ENCODE assay signal across 10 cellular contexts in genomic region chr6:35725721-35726438, GRCh38. TPM values are rescaled to one million over a fixed set of nuclear protein-coding genes. Genes with fewer than 3 reads are reported as not detected.
DNase-seq lines count a peak whose midpoint lies in the region; ATAC-seq, FAIRE-seq and TF ChIP-seq lines count a peak whose summit lies in the region.
"Had no signal": no experiment of that assay in that cellular context is flagged by ENCODE, and none has a peak within 500 bp of the region (broad histone marks: within the 10 kb centered on the region; RNA-seq: fewer than 3 reads in every experiment).

No MANE protein-coding gene starts in this region.

- ATAC-seq in GM12878 (no peak), GM18858 (IDR thresholded peaks at IDR 0.05; ENCODE audit: unreplicated experiment) (no peak)

- no peaks in the 10 kb centered on the region for H3K9me3 ChIP-seq in GM12878 (replicated peaks; ENCODE audit: control insufficient read depth, insufficient read depth, low read length)
- no peaks in the 10 kb centered on the region for H3K9me3 ChIP-seq in liver (ENCODE audit: control insufficient read depth in 4 of 4, low read length in 3 of 4)
- no peaks in the 10 kb centered on the region for H3K9me3 ChIP-seq in testis

- no peak for TF ChIP-seq POLR2A in GM12878 (IDR thresholded peaks at IDR 0.05; ENCODE audit: low read depth, low read length)
- TF ChIP-seq POLR2A in testis (IDR thresholded peaks at IDR 0.05): no peak

- 82% methylated on average over 11 of the region's 11 CpGs for WGBS in GM12878 (ENCODE audit: insufficient coverage, insufficient replicate concordance, low lambda C conversion rate, missing lambda C conversion rate)
- WGBS in liver: 26% methylated on average over 11 of the region's 11 CpGs
- 29 to 41% methylated on average over 10 to 11 of the region's 11 CpGs for WGBS in testis, 2 donors

- SMC1A ChIA-PET in GM12878 (lab: Charles Lee; ENCODE audit: uncharacterized antibody, unreplicated experiment): interaction anchor here (0.9 to 2.3 kb wide), 7 partner anchors 10 to 82 kb away, joined by 3 to 17 read pairs (median 4); no protein-coding TSS in a partner anchor

- CTCF ChIA-PET in GM12878 (lab: Yijun Ruan, JAX): interaction anchor here (1.4 to 2.2 kb wide), 5 partner anchors 10 to 46 kb away, joined by 3 to 9 read pairs (median 4); no protein-coding TSS in a partner anchor

- RAD21 ChIA-PET in GM12878 (lab: Charles Lee; ENCODE audit: unreplicated experiment): interaction anchor here (0.8 to 2.5 kb wide), 5 partner anchors 11 to 56 kb away, joined by 3 to 5 read pairs (median 4); partner anchors contain the start of gene ARMC12

- H3K27ac ChIP-seq in GM12878 (ENCODE audit: control insufficient read depth, insufficient read depth) (no peak overlapping the region), liver (ENCODE audit: low read depth in 1 of 2, low read length in 2 of 2) (peak overlapping the region; percentile 94 to 95), testis (peak overlapping the region; percentile 97 to 98)

- no peak overlapping the region for H3K9ac ChIP-seq in GM12878 (ENCODE audit: control insufficient read depth, insufficient read depth, low read length)
- peak overlapping the region in 1 of 2 donors; percentile 20 for H3K9ac ChIP-seq in liver (ENCODE audit: low read depth in 1 of 2, low read length in 2 of 2)

- in situ Hi-C loops in GM12878 (cut with MboI): no loop called here

- H3K79me2 ChIP-seq in GM12878 (ENCODE audit: control insufficient read depth, insufficient read depth, low read length): no peaks in the 10 kb centered on the region

- intact Hi-C loops in GM12878 (cut with micrococcal nuclease; ENCODE audit: unreplicated experiment): no loop called here
- intact Hi-C loops in testis (cut with DNase I; ENCODE audit: low total_unique reads): loop anchor here (5.0 kb wide), 2 partner anchors 39 to 124 kb away; partner anchors contain the start of gene FKBP5

- no peaks in the 10 kb centered on the region for H3K36me3 ChIP-seq in GM12878 (ENCODE audit: control insufficient read depth in 2 of 2, insufficient read depth in 2 of 2, low read length in 1 of 2)
- no peaks in the 10 kb centered on the region for H3K36me3 ChIP-seq in liver (ENCODE audit: control insufficient read depth in 4 of 4, insufficient read depth in 3 of 4, low read depth in 1 of 4, low read length in 3 of 4)
- H3K36me3 ChIP-seq in testis (ENCODE audit: low read depth, missing control alignments): no peaks in the 10 kb centered on the region

- H3K4me2 ChIP-seq in GM12878 (ENCODE audit: control insufficient read depth, insufficient read depth): no peak overlapping the region

- H4K20me1 ChIP-seq in GM12878 (ENCODE audit: control insufficient read depth, insufficient read depth): no peaks in the 10 kb centered on the region

- TF ChIP-seq RAD21 in GM12878 (IDR thresholded peaks at IDR 0.05; ENCODE audit: insufficient read depth, low read depth, low read length) (no peak), liver (IDR thresholded peaks at IDR 0.05) (peak in 1 of 2 donors; percentile 37)

- H3K4me1 ChIP-seq in GM12878 (ENCODE audit: control insufficient read depth, insufficient read depth, low read length) (peaks cover 48% of the 10 kb centered on the region), liver (ENCODE audit: control insufficient read depth in 4 of 4, insufficient read depth in 4 of 4, low read length in 3 of 4) (peaks cover 33 to 85% (median 76%) of the 10 kb centered on the region in 4 donors), testis (peaks cover 95% of the 10 kb centered on the region)

- TF ChIP-seq CTCF in GM12878 (IDR thresholded peaks at IDR 0.05 in 2 of 3, conservative IDR thresholded peaks at IDR 0.05 in 1 of 3; ENCODE audit: control insufficient read depth in 2 of 3, extremely low read depth in 1 of 3, insufficient read depth in 1 of 3, low read depth in 3 of 3, low read length in 3 of 3) (no peak), liver (IDR thresholded peaks at IDR 0.05; ENCODE audit: low read depth, low read length, missing input control) (peak; percentile 1), testis (IDR thresholded peaks at IDR 0.05) (no peak)

- H3K4me3 ChIP-seq in GM12878 (no peak overlapping the region), liver (ENCODE audit: low read depth in 1 of 3, low read length in 3 of 3) (no peak overlapping the region), testis (no peak overlapping the region)

- POLR2A ChIA-PET in GM12878 (lab: Charles Lee): interaction anchor here (0.6 kb wide), 1 partner anchor 135 kb away, joined by 3 read pairs; no protein-coding TSS in a partner anchor

- no peak for TF ChIP-seq EP300 in GM12878 (IDR thresholded peaks at IDR 0.05; ENCODE audit: borderline replicate concordance in 1 of 2, control insufficient read depth in 1 of 2, low read depth in 2 of 2, low read length in 2 of 2)

- no peak overlapping the region for H2AFZ ChIP-seq in GM12878 (ENCODE audit: control insufficient read depth, low read depth, low read length)

- no TSS peak for BruUV-seq in GM12878 (replicated peaks; lab: Mats Ljungman, UMichigan)

- no peak for FAIRE-seq in GM12878 (lab: Jason Lieb, UNC)
- FAIRE-seq: A204.1, frontal cortex had no signal

- no peaks in the 10 kb centered on the region for H3K27me3 ChIP-seq in GM12878 (replicated peaks in 1 of 2; ENCODE audit: control insufficient read depth in 2 of 2, insufficient read depth in 2 of 2, low read length in 1 of 2)
- H3K27me3 ChIP-seq in liver (ENCODE audit: control insufficient read depth in 4 of 4, insufficient read depth in 4 of 4, low read length in 3 of 4): no peaks in the 10 kb centered on the region
- H3K27me3 ChIP-seq in testis: no peaks in the 10 kb centered on the region

- DNase-seq in NOMO-1 (lab: John Stamatoyannopoulos, UW; ENCODE audit: unreplicated experiment in 2 of 2) (peak; percentile 19 to 25), NOMO-1 treated with dmso at 0.1 percent for 144 hours (lab: John Stamatoyannopoulos, UW; ENCODE audit: unreplicated experiment) (no peak), GM12878 (ENCODE audit: low read depth, low spot score) (no peak), testis (peak; percentile 85), NCI-H1694 (lab: John Stamatoyannopoulos, UW) (no peak), NCI-H446 (lab: John Stamatoyannopoulos, UW) (no peak)

RNA-seq across cellular contexts. Expression of gene ARMC12, which starts 11.0 kb away (rescaled TPM):
- 0.77 and 0.88 TPM in 2 replicates for total RNA-seq in GM12878 (2013; cell fraction: nucleolus; rRNA removed)
- total RNA-seq in GM12878 (2014; rRNA removed) (0.45 and 0.49 TPM in 2 replicates), GM12878 (2014; rRNA removed; fragmentation: Illumina TruSeq; extraction: Trizol) (0.40 and 0.46 TPM in 2 replicates), GM12878 (2021) (0.56 and 1.0 TPM in 2 replicates), liver (under 1 TPM in 1 of 2 donors, not detected in 1; 0.42 TPM), testis (100 to 1,000 TPM in 1 of 2 donors, 10 to 100 TPM in 1; 46.8 to 104 TPM)
- 0.46 TPM for polyA plus RNA-seq in GM12878 (2011; ENCODE audit: low read depth)
- polyA plus RNA-seq in GM12878 (2011; rRNA removed) (0.72 and 1.6 TPM in 2 replicates), GM12878 (2014; fragmentation: Illumina TruSeq; extraction: Trizol) (0.76 and 0.90 TPM in 2 replicates), GM12878 (2014; fragmentation: Nextera tagmentation; extraction: Ambion mirVana) (1 to 10 TPM in 1 of 2 experiments, under 1 TPM in 1; 0.68 to 1.5 TPM), GM12878 (2014; rRNA removed) (1.2 TPM in 2 replicates), GM12878 (2016; fragmentation: Nextera tagmentation; extraction: Ambion mirVana) (under 1 TPM; 0.10 to 0.25 TPM), liver (under 1 TPM; 0.43 to 0.64 TPM), testis (ENCODE audit: insufficient read depth, low read depth, low replicate concordance) (84.9 TPM)
- 1.6 and 1.7 TPM in 2 replicates for polyA plus RNA-seq in GM12878 (2011; cell fraction: cytosol; rRNA removed)
- 4.8 and 8.9 TPM in 2 replicates for polyA plus RNA-seq in GM12878 (2011; cell fraction: nucleus; rRNA removed)
- polyA plus RNA-seq in GM12878 (2012): 0.54 and 0.91 TPM in 2 replicates
- 0.88 TPM in 1 of 2 replicates, not detected in the other for polyA minus RNA-seq in GM12878 (2011; rRNA and poly(A)+ RNA removed)
- polyA minus RNA-seq in GM12878 (2011; cell fraction: cytosol; rRNA and poly(A)+ RNA removed): not detected in 2 replicates
- 0.24 and 0.48 TPM in 2 replicates for polyA minus RNA-seq in GM12878 (2011; cell fraction: nucleus; rRNA and poly(A)+ RNA removed)

RNA-seq across cellular contexts. Expression of gene FKBP5, which starts 37.2 kb away (rescaled TPM):
- 45.6 and 48.8 TPM in 2 replicates for total RNA-seq in GM12878 (2013; cell fraction: nucleolus; rRNA removed)
- total RNA-seq in GM12878 (2014; rRNA removed) (60.3 and 67.8 TPM in 2 replicates), GM12878 (2014; rRNA removed; fragmentation: Illumina TruSeq; extraction: Trizol) (44.7 and 46.2 TPM in 2 replicates), GM12878 (2021) (81.2 and 82.8 TPM in 2 replicates), liver (100 to 1,000 TPM in 1 of 2 donors, 10 to 100 TPM in 1; 10.3 to 132 TPM), testis (100 to 1,000 TPM; 156 to 185 TPM)
- 27.6 TPM for polyA plus RNA-seq in GM12878 (2011; ENCODE audit: low read depth)
- polyA plus RNA-seq in GM12878 (2011; rRNA removed) (64.1 and 65.0 TPM in 2 replicates), GM12878 (2014; fragmentation: Illumina TruSeq; extraction: Trizol) (123 and 153 TPM in 2 replicates), GM12878 (2014; fragmentation: Nextera tagmentation; extraction: Ambion mirVana) (10 to 100 TPM; 29.0 to 33.5 TPM), GM12878 (2014; rRNA removed) (54.7 and 60.5 TPM in 2 replicates), GM12878 (2016; fragmentation: Nextera tagmentation; extraction: Ambion mirVana) (100 to 1,000 TPM; 121 to 122 TPM), liver (10 to 100 TPM; 61.7 to 65.8 TPM), testis (ENCODE audit: insufficient read depth, low read depth, low replicate concordance) (86.8 TPM)
- polyA plus RNA-seq in GM12878 (2011; cell fraction: cytosol; rRNA removed): 26.7 and 37.5 TPM in 2 replicates
- polyA plus RNA-seq in GM12878 (2011; cell fraction: nucleus; rRNA removed): 19.4 and 28.0 TPM in 2 replicates
- 29.6 and 33.1 TPM in 2 replicates for polyA plus RNA-seq in GM12878 (2012)
- 27.7 and 34.5 TPM in 2 replicates for polyA minus RNA-seq in GM12878 (2011; rRNA and poly(A)+ RNA removed)
- 14.0 and 18.9 TPM in 2 replicates for polyA minus RNA-seq in GM12878 (2011; cell fraction: cytosol; rRNA and poly(A)+ RNA removed)
- 8.8 and 15.2 TPM in 2 replicates for polyA minus RNA-seq in GM12878 (2011; cell fraction: nucleus; rRNA and poly(A)+ RNA removed)

RNA-seq across cellular contexts. Expression of gene CLPSL2, which starts 50.5 kb away (rescaled TPM):
- not detected in 2 replicates for total RNA-seq in GM12878 (2013; cell fraction: nucleolus; rRNA removed)
- total RNA-seq in GM12878 (2014; rRNA removed): 0.49 TPM in 1 of 2 replicates, not detected in the other
- total RNA-seq in GM12878 (2014; rRNA removed; fragmentation: Illumina TruSeq; extraction: Trizol): not detected in 2 replicates
- 1.2 and 1.3 TPM in 2 replicates for total RNA-seq in GM12878 (2021)
- not detected for polyA plus RNA-seq in GM12878 (2011; ENCODE audit: low read depth)
- not detected in 2 replicates for polyA plus RNA-seq in GM12878 (2011; rRNA removed)
- not detected in 2 replicates for polyA plus RNA-seq in GM12878 (2011; cell fraction: cytosol; rRNA removed)
- not detected in 2 replicates for polyA plus RNA-seq in GM12878 (2011; cell fraction: nucleus; rRNA removed)
- not detected in 2 replicates for polyA plus RNA-seq in GM12878 (2012)
- not detected in 2 replicates for polyA plus RNA-seq in GM12878 (2014; fragmentation: Illumina TruSeq; extraction: Trizol)
- not detected for polyA plus RNA-seq in GM12878 (2014; fragmentation: Nextera tagmentation; extraction: Ambion mirVana)
- polyA plus RNA-seq in GM12878 (2014; rRNA removed): 0.32 TPM in 1 of 2 replicates, not detected in the other
- polyA plus RNA-seq in GM12878 (2016; fragmentation: Nextera tagmentation; extraction: Ambion mirVana): not detected
- polyA minus RNA-seq in GM12878 (2011; rRNA and poly(A)+ RNA removed): not detected in 2 replicates
- not detected in 2 replicates for polyA minus RNA-seq in GM12878 (2011; cell fraction: cytosol; rRNA and poly(A)+ RNA removed)
- polyA minus RNA-seq in GM12878 (2011; cell fraction: nucleus; rRNA and poly(A)+ RNA removed): not detected in 2 replicates
- total RNA-seq in liver: not detected
- polyA plus RNA-seq in liver: not detected
- not detected for total RNA-seq in testis
- polyA plus RNA-seq in testis (ENCODE audit: insufficient read depth, low read depth, low replicate concordance): not detected
- total RNA-seq: frontal cortex had no signal

RNA-seq across cellular contexts. Expression of gene CLPSL1, which starts 54.9 kb away (rescaled TPM):
- not detected in 2 replicates for total RNA-seq in GM12878 (2013; cell fraction: nucleolus; rRNA removed)
- total RNA-seq in GM12878 (2014; rRNA removed) (not detected in 2 replicates), GM12878 (2014; rRNA removed; fragmentation: Illumina TruSeq; extraction: Trizol) (not detected in 2 replicates), GM12878 (2021) (not detected in 2 replicates), liver (not detected), testis (not detected)
- not detected for polyA plus RNA-seq in GM12878 (2011; ENCODE audit: low read depth)
- polyA plus RNA-seq in GM12878 (2011; rRNA removed) (not detected in 2 replicates), GM12878 (2014; fragmentation: Illumina TruSeq; extraction: Trizol) (not detected in 2 replicates), GM12878 (2014; fragmentation: Nextera tagmentation; extraction: Ambion mirVana) (not detected), GM12878 (2014; rRNA removed) (not detected in 2 replicates), GM12878 (2016; fragmentation: Nextera tagmentation; extraction: Ambion mirVana) (not detected), liver (not detected), testis (ENCODE audit: insufficient read depth, low read depth, low replicate concordance) (not detected)
- not detected in 2 replicates for polyA plus RNA-seq in GM12878 (2011; cell fraction: cytosol; rRNA removed)
- not detected in 2 replicates for polyA plus RNA-seq in GM12878 (2011; cell fraction: nucleus; rRNA removed)
- not detected in 2 replicates for polyA plus RNA-seq in GM12878 (2012)
- polyA minus RNA-seq in GM12878 (2011; rRNA and poly(A)+ RNA removed): not detected in 2 replicates
- not detected in 2 replicates for polyA minus RNA-seq in GM12878 (2011; cell fraction: cytosol; rRNA and poly(A)+ RNA removed)
- polyA minus RNA-seq in GM12878 (2011; cell fraction: nucleus; rRNA and poly(A)+ RNA removed): not detected in 2 replicates
- total RNA-seq: frontal cortex had no signal

Comparison
In these comparisons a context has a peak if more than half of its experiments do, and no peak if none do; other contexts are left out.
1. DNase-seq: peak in NOMO-1 (2 of 2) and testis (single experiment); none in NOMO-1 treated with dmso at 0.1 percent for 144 hours (single experiment), GM12878 (single experiment), NCI-H1694 (single experiment) and NCI-H446 (0 of 2).
2. RNA of gene ARMC12, which starts 11.0 kb away (total RNA-seq): 46.8 to 104 TPM in testis; 0.40 to 1.0 TPM in GM12878 and 0.42 TPM in liver; every median in the first group is over 10 times any median in the second.